Comparison of ENCODE assay signal across 8 cellular contexts in the genomic region with DNA sequence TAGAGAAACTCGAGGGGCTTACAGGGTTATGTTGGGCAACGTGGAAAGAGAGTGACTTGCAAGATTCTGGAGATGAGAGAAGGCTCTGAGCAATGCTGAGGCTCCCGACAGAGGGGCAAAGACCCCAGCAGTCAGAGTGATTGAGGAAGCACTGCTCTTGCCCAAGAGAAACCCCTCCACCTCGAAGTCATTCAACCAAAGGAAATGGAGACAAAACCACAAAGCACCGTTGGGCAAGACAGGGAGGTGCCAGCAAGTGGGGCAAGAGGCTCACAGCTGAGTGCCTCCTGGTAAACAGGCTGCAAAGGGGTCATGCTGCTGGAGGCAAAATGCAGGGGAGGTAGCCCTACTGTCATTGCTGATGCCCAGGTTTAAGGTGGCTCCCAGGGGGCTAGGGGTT. TPM values are rescaled to one million over a fixed set of nuclear protein-coding genes. Genes with fewer than 3 reads are reported as not detected.
DNase-seq lines count a peak whose midpoint lies in the region; ATAC-seq and TF ChIP-seq lines count a peak whose summit lies in the region.

No MANE protein-coding gene starts in this region.

- H3K4me3 ChIP-seq in mucosa of descending colon: no peak overlapping the region

- no peaks in the 10 kb centered on the region for H3K36me3 ChIP-seq in mucosa of descending colon (ENCODE audit: low read depth)

- peaks cover 7% of the 10 kb centered on the region for H3K4me1 ChIP-seq in mucosa of descending colon (ENCODE audit: low read depth)

- TF ChIP-seq CTCF in mucosa of descending colon (IDR thresholded peaks at IDR 0.05): no peak

- ATAC-seq in mucosa of descending colon: peak; percentile 7
- ATAC-seq in GM19455 (IDR thresholded peaks at IDR 0.05; ENCODE audit: unreplicated experiment): no peak
- no peak for ATAC-seq in GM19351 (IDR thresholded peaks at IDR 0.05; ENCODE audit: unreplicated experiment)
- no peak for ATAC-seq in GM18867 (IDR thresholded peaks at IDR 0.05; ENCODE audit: unreplicated experiment)

- intact Hi-C loops in mucosa of descending colon (cut with DNase I, micrococcal nuclease): no loop called here

- peak; percentile 66 for DNase-seq in Daoy (ENCODE audit: low read depth)
- peak; percentile 51 for DNase-seq in NCI-H226
- DNase-seq in activated T-cell treated with anti-CD3 and anti-CD28 coated beads for 48 hours (ENCODE audit: low read depth): peak; percentile 19
- DNase-seq in mucosa of descending colon: peak in 1 of 3 donors; percentile 70
- DNase-seq in NCI-H526 (lab: John Stamatoyannopoulos, UW): no peak

- no peaks in the 10 kb centered on the region for H3K9me3 ChIP-seq in mucosa of descending colon

RNA-seq across cellular contexts. Expression of a gene that starts 17.9 kb away (rescaled TPM):
- 349 and 464 TPM in 2 replicates for total RNA-seq in Daoy (2014; rRNA removed; shearing (Covaris generic))
- total RNA-seq in mucosa of descending colon: 100 to 1,000 TPM; 501 to 831 (median 599) TPM

Comparison
In these comparisons a context has a peak if more than half of its experiments do, and no peak if none do; other contexts are left out.
1. DNase-seq: peak in Daoy (single experiment), NCI-H226 (single experiment) and activated T-cell treated with anti-CD3 and anti-CD28 coated beads for 48 hours (single experiment); none in NCI-H526 (0 of 2).